Comparison of ENCODE assay signal across 12 cellular contexts in genomic region chr4:86544313-86544966, GRCh38. TPM values are rescaled to one million over a fixed set of nuclear protein-coding genes. Genes with fewer than 3 reads are reported as not detected.
A peak's percentile ranks its signal among the peaks of the same experiment; 100 is the strongest.
DNase-seq lines count a peak whose midpoint lies in the region; ATAC-seq, FAIRE-seq and TF ChIP-seq lines count a peak whose summit lies in the region.
"Had no signal": no experiment of that assay in that cellular context is flagged by ENCODE, and none has a peak within 500 bp of the region (broad histone marks: within the 10 kb centered on the region; RNA-seq: fewer than 3 reads in every experiment).

No MANE protein-coding gene starts in this region.

- 19 to 51% methylated on average over 2 of the region's 2 CpGs for WGBS in pancreas, 2 donors

- no peak overlapping the region for H3K4me3 ChIP-seq in pancreas

- intact Hi-C loops in pancreas (cut with DNase I): no loop called here

- H3K27ac Mint-ChIP-seq in central memory CD8-positive, alpha-beta T cell (ENCODE audit: low read depth): no peak overlapping the region
- H3K27ac Mint-ChIP-seq: stimulated activated naive CD8-positive, alpha-beta T cell treated with anti-CD3 and anti-CD28 coated beads, Interleukin-15, Interleukin-2, amounts not matched to agents 100 ng/mL and 50 ng/mL, for 24 hours had no signal

- H3K27ac ChIP-seq in pancreas: no peak overlapping the region

- no peak for DNase-seq in central memory CD8-positive, alpha-beta T cell (ENCODE audit: low spot score in 2 of 2)
- no peak for DNase-seq in pancreas
- DNase-seq in globus pallidus (ENCODE audit: low spot score): no peak
- no peak for DNase-seq in SKM-1 treated with dmso at 0.1 percent for 144 hours (lab: John Stamatoyannopoulos, UW; ENCODE audit: unreplicated experiment)
- DNase-seq in COR-L47 (lab: John Stamatoyannopoulos, UW): no peak
- DNase-seq: NCI-H1092 had no signal

- no peaks in the 10 kb centered on the region for H3K4me1 ChIP-seq in pancreas

- no peak overlapping the region for H3K4me3 Mint-ChIP-seq in central memory CD8-positive, alpha-beta T cell
- H3K4me3 Mint-ChIP-seq: stimulated activated naive CD8-positive, alpha-beta T cell treated with anti-CD3 and anti-CD28 coated beads, Interleukin-15, Interleukin-2, amounts not matched to agents 100 ng/mL and 50 ng/mL, for 24 hours had no signal

- TF ChIP-seq CTCF in pancreas (IDR thresholded peaks at IDR 0.05): no peak

- peaks cover 6% of the 10 kb centered on the region for H3K4me1 Mint-ChIP-seq in central memory CD8-positive, alpha-beta T cell

- H3K36me3 Mint-ChIP-seq in central memory CD8-positive, alpha-beta T cell (ENCODE audit: insufficient read depth): no peaks in the 10 kb centered on the region

- no peak for FAIRE-seq in pancreas (lab: Jason Lieb, UNC)
- FAIRE-seq: TTC549 had no signal

- no peaks in the 10 kb centered on the region for H3K36me3 ChIP-seq in pancreas

- no peaks in the 10 kb centered on the region for H3K27me3 ChIP-seq in pancreas

- no peaks in the 10 kb centered on the region for H3K9me3 ChIP-seq in pancreas

- no peaks in the 10 kb centered on the region for H3K9me3 Mint-ChIP-seq in central memory CD8-positive, alpha-beta T cell

- peaks cover 10% of the 10 kb centered on the region for H3K27me3 Mint-ChIP-seq in central memory CD8-positive, alpha-beta T cell
- H3K27me3 Mint-ChIP-seq: brain had no signal

- ATAC-seq in GM18517 (IDR thresholded peaks at IDR 0.05; ENCODE audit: unreplicated experiment) (peak; percentile 92), GM21367 (IDR thresholded peaks at IDR 0.05; ENCODE audit: unreplicated experiment) (peak; percentile 84), HG03139 (IDR thresholded peaks at IDR 0.05; ENCODE audit: unreplicated experiment) (peak; percentile 76), pancreas (no peak)
- ATAC-seq in central memory CD8-positive, alpha-beta T cell (replicated peaks; ENCODE audit: extremely low read depth, poor library complexity, severe bottlenecking): peak; percentile 32

RNA-seq across cellular contexts. Expression of gene PTPN13, which starts 49.7 kb away (rescaled TPM):
- 1 to 10 TPM; 6.3 to 9.1 (median 7.3) TPM for total RNA-seq in pancreas
- polyA plus RNA-seq in pancreas: 1 to 10 TPM; 1.9 to 5.6 TPM

Comparison
In these comparisons a context has a peak if more than half of its experiments do, and no peak if none do; other contexts are left out.
1. ATAC-seq: peak in GM18517 (single experiment), GM21367 (single experiment), HG03139 (single experiment) and central memory CD8-positive, alpha-beta T cell (single experiment); none in pancreas (0 of 4).